29 cellular contexts compared by ENCODE assay signal in genomic region chr7:79304711-79305110, GRCh38.
"Had no signal": no experiment of that assay in that cellular context is flagged by ENCODE, and none has a peak within 500 bp of the region (broad histone marks: within the 10 kb centered on the region; RNA-seq: fewer than 3 reads in every experiment).

No MANE protein-coding gene starts in this region.

- H3K36me3 Mint-ChIP-seq: activated naive CD4-positive, alpha-beta T cell treated with anti-CD3 and anti-CD28 coated beads, Interleukin-2, amount 50 U/mL, for 24 hours; stimulated activated effector memory CD8-positive, alpha-beta T cell treated with anti-CD3 and anti-CD28 coated beads, Interleukin-12 subunit alpha, Interleukin-12 subunit beta, amount 100 ng/mL, for 72 hours; WTC11 had no signal

- H3K9me3 Mint-ChIP-seq: activated CD8-positive, alpha-beta T cell treated with anti-CD3 and anti-CD28 coated beads for 36 hours; activated naive CD8-positive, alpha-beta T cell treated with anti-CD3 and anti-CD28 coated beads, Interleukin-2, amount 50 U/mL, for 24 hours; dendritic cell treated with granulocyte-macrophage colony-stimulating factor and Interleukin-4, amounts not matched to agents 40 ng/mL and 50 ng/mL, for 4 days; endodermal cell; nephron progenitor cell; stimulated activated naive CD8-positive, alpha-beta T cell treated with anti-CD3 and anti-CD28 coated beads, Interleukin-15, Interleukin-2, amounts not matched to agents 100 ng/mL and 50 ng/mL, for 24 hours; WTC11 had no signal

- H3K27ac Mint-ChIP-seq: activated CD8-positive, alpha-beta T cell treated with anti-CD3 and anti-CD28 coated beads for 36 hours; activated naive CD8-positive, alpha-beta T cell treated with anti-CD3 and anti-CD28 coated beads, Interleukin-2, amount 50 U/mL, for 24 hours; activated T-helper 17 cell treated with anti-CD3 and anti-CD28 coated beads, Interleukin-2, amount 50 U/mL, for 72 hours; dendritic cell treated with granulocyte-macrophage colony-stimulating factor and Interleukin-4, amounts not matched to agents 40 ng/mL and 50 ng/mL, for 4 days; endodermal cell; nephron progenitor cell; progenitor cell of endocrine pancreas; stimulated activated effector memory CD8-positive, alpha-beta T cell treated with anti-CD3 and anti-CD28 coated beads, Interleukin-12 subunit alpha, Interleukin-12 subunit beta, amount 100 ng/mL, for 72 hours; stimulated activated naive CD8-positive, alpha-beta T cell treated with anti-CD3 and anti-CD28 coated beads, Interleukin-15, Interleukin-2, amounts not matched to agents 100 ng/mL and 50 ng/mL, for 24 hours; WTC11 had no signal

- H3K27me3 Mint-ChIP-seq: activated CD8-positive, alpha-beta T cell treated with anti-CD3 and anti-CD28 coated beads for 36 hours; activated naive CD4-positive, alpha-beta T cell treated with anti-CD3 and anti-CD28 coated beads, Interleukin-2, amount 50 U/mL, for 24 hours; activated naive CD8-positive, alpha-beta T cell treated with anti-CD3 and anti-CD28 coated beads, Interleukin-2, amount 50 U/mL, for 24 hours; activated T-helper 17 cell treated with anti-CD3 and anti-CD28 coated beads, Interleukin-2, amount 50 U/mL, for 72 hours; central memory CD8-positive, alpha-beta T cell; dendritic cell treated with granulocyte-macrophage colony-stimulating factor and Interleukin-4, amounts not matched to agents 40 ng/mL and 50 ng/mL, for 4 days; progenitor cell of endocrine pancreas; stimulated activated naive CD8-positive, alpha-beta T cell treated with anti-CD3 and anti-CD28 coated beads, Interleukin-15, Interleukin-2, amounts not matched to agents 100 ng/mL and 50 ng/mL, for 24 hours had no signal

- H3K4me1 Mint-ChIP-seq: activated naive CD4-positive, alpha-beta T cell treated with anti-CD3 and anti-CD28 coated beads, Interleukin-2, amount 50 U/mL, for 24 hours; activated naive CD8-positive, alpha-beta T cell treated with anti-CD3 and anti-CD28 coated beads, Interleukin-2, amount 50 U/mL, for 24 hours; activated T-helper 17 cell treated with anti-CD3 and anti-CD28 coated beads, Interleukin-2, amount 50 U/mL, for 72 hours; central memory CD8-positive, alpha-beta T cell; nephron progenitor cell; stimulated activated effector memory CD8-positive, alpha-beta T cell treated with anti-CD3 and anti-CD28 coated beads, Interleukin-12 subunit alpha, Interleukin-12 subunit beta, amount 100 ng/mL, for 72 hours; WTC11 had no signal

- H3K4me3 Mint-ChIP-seq: activated CD8-positive, alpha-beta T cell treated with anti-CD3 and anti-CD28 coated beads for 36 hours; activated naive CD4-positive, alpha-beta T cell treated with anti-CD3 and anti-CD28 coated beads, Interleukin-2, amount 50 U/mL, for 24 hours; activated naive CD8-positive, alpha-beta T cell treated with anti-CD3 and anti-CD28 coated beads, Interleukin-2, amount 50 U/mL, for 24 hours; activated T-cell treated with anti-CD3 and anti-CD28 coated beads, Interleukin-2, amount 50 U/mL, for 4 hours; activated T-helper 17 cell treated with anti-CD3 and anti-CD28 coated beads, Interleukin-2, amount 50 U/mL, for 72 hours; central memory CD8-positive, alpha-beta T cell; dendritic cell treated with granulocyte-macrophage colony-stimulating factor and Interleukin-4, amounts not matched to agents 40 ng/mL and 50 ng/mL, for 4 days; endodermal cell; nephron progenitor cell; stimulated activated effector memory CD8-positive, alpha-beta T cell treated with anti-CD3 and anti-CD28 coated beads, Interleukin-12 subunit alpha, Interleukin-12 subunit beta, amount 100 ng/mL, for 72 hours; stimulated activated naive CD8-positive, alpha-beta T cell treated with anti-CD3 and anti-CD28 coated beads, Interleukin-15, Interleukin-2, amounts not matched to agents 100 ng/mL and 50 ng/mL, for 24 hours; WTC11 had no signal

- DNase-seq: activated CD4-positive, alpha-beta T cell treated with anti-CD3 and anti-CD28 coated beads for 1 hour; activated CD4-positive, alpha-beta T cell treated with anti-CD3 and anti-CD28 coated beads, Interleukin-2, amount 50 U/mL, for 1 hour; activated CD8-positive, alpha-beta T cell treated with anti-CD3 and anti-CD28 coated beads for 36 hours; activated gamma-delta T cell treated with Interleukin-2 at 50 U/mL for 16 hours; activated naive CD8-positive, alpha-beta T cell treated with anti-CD3 and anti-CD28 coated beads, Interleukin-2, amount 50 U/mL, for 24 hours; activated T-cell treated with anti-CD3 and anti-CD28 coated beads, Interleukin-2, amount 50 U/mL, for 4 hours; endodermal cell; foreskin fibroblast; heart left ventricle; kidney glomerular epithelial cell; left ventricle myocardium inferior; nephron progenitor cell; ovary; retina; stimulated activated CD4-positive, alpha-beta T cell treated with anti-CD3 and anti-CD28 coated beads, Interleukin-12 subunit alpha, Interleukin-12 subunit beta, amount 100 ng/mL, for 4 hours; stimulated activated CD4-positive, alpha-beta T cell treated with anti-CD3 and anti-CD28 coated beads, Interleukin-4, amount 100 ng/mL, for 24 hours; T-helper 2 cell; trophoblast cell; uterus had no signal

- ATAC-seq: activated CD8-positive, alpha-beta T cell treated with anti-CD3 and anti-CD28 coated beads for 36 hours; activated naive CD8-positive, alpha-beta T cell treated with anti-CD3 and anti-CD28 coated beads, Interleukin-2, amount 50 U/mL, for 24 hours; activated T-cell treated with anti-CD3 and anti-CD28 coated beads, Interleukin-2, amount 50 U/mL, for 4 hours; activated T-helper 17 cell treated with anti-CD3 and anti-CD28 coated beads, Interleukin-2, amount 50 U/mL, for 72 hours; esophagus mucosa; heart left ventricle; sciatic nerve; stimulated activated effector memory CD8-positive, alpha-beta T cell treated with anti-CD3 and anti-CD28 coated beads, Interleukin-12 subunit alpha, Interleukin-12 subunit beta, amount 100 ng/mL, for 72 hours; WTC11 had no signal
